2 cellular contexts compared by ENCODE assay signal in the genomic region with DNA sequence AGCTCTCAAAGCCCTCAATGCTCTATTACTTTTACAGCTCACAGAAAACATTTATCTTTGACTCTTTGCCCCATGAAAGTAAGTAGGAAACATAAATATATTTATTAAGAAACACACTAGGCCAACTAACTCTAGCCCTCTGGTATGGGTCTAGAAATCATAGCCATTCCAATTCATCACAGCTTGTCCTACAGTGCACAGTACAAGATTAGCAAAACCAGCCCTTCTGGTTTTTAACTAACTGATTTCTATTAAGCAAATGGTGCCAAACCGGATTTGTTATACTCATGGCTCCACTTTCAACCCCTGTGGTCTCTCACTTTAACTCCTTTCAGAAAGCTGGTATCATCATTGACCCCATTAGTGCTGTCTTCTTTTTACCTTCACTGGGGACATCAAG.
TF ChIP-seq lines count a peak whose summit lies in the region.

No MANE protein-coding gene starts in this region.

TF ChIP-seq in HEK293T, 16 proteins besides CTCF, POLR2A, EP300 and RAD21:
- TF ChIP-seq NFRKB (IDR thresholded peaks at IDR 0.05): no peak
- no peak for TF ChIP-seq FOXA1 (IDR thresholded peaks at IDR 0.05)
- no peak for TF ChIP-seq CTBP1 (IDR thresholded peaks at IDR 0.05; ENCODE audit: borderline replicate concordance)
- TF ChIP-seq SUZ12 (IDR thresholded peaks at IDR 0.05): no peak
- no peak for TF ChIP-seq HDGF (IDR thresholded peaks at IDR 0.05; ENCODE audit: borderline replicate concordance)
- TF ChIP-seq FOXK2 (IDR thresholded peaks at IDR 0.05): no peak
- TF ChIP-seq LEF1 (IDR thresholded peaks at IDR 0.05; ENCODE audit: borderline replicate concordance): no peak
- TF ChIP-seq ZNF384 (IDR thresholded peaks at IDR 0.05): no peak
TF ChIP-seq in HEK293T: peak in this region for 0.

TF ChIP-seq in HepG2, 621 proteins besides CTCF, POLR2A, EP300 and RAD21:
- TF ChIP-seq MBD4 (IDR thresholded peaks at IDR 0.05; ENCODE audit: borderline replicate concordance, low read length) (no peak), MBNL3 (CRISPR knock-in tag; conservative IDR thresholded peaks at IDR 0.05) (no peak), ZBTB3 (CRISPR knock-in tag; IDR thresholded peaks at IDR 0.05; ENCODE audit: borderline replicate concordance, low read depth) (no peak), ISL2 (CRISPR knock-in tag; IDR thresholded peaks at IDR 0.05) (no peak)
- TF ChIP-seq, protein P1, sequence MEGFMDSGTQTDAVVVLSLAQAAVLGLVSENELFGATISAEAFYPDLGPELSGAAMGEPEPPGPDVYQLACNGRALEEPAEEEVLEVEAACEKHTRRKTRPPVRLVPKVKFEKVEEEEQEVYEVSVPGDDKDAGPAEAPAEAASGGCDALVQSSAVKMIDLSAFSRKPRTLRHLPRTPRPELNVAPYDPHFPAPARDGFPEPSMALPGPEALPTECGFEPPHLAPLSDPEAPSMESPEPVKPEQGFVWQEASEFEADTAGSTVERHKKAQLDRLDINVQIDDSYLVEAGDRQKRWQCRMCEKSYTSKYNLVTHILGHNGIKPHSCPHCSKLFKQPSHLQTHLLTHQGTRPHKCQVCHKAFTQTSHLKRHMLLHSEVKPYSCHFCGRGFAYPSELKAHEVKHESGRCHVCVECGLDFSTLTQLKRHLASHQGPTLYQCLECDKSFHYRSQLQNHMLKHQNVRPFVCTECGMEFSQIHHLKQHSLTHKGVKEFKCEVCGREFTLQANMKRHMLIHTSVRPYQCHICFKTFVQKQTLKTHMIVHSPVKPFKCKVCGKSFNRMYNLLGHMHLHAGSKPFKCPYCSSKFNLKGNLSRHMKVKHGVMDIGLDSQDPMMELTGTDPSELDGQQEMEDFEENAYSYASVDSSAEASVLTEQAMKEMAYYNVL (CRISPR knock-in tag; IDR thresholded peaks at IDR 0.05; ENCODE audit: borderline replicate concordance): no peak
